ENCODE assay signal across 14 cellular contexts in genomic region chr20:43653966-43654365, GRCh38.
"Had no signal": no experiment of that assay in that cellular context is flagged by ENCODE, and none has a peak within 500 bp of the region (broad histone marks: within the 10 kb centered on the region; RNA-seq: fewer than 3 reads in every experiment).

No MANE protein-coding gene starts in this region.

- ATAC-seq: activated CD8-positive, alpha-beta T cell treated with anti-CD3 and anti-CD28 coated beads, Interleukin-2, amount 10 ng/mL, durations not matched to agents 7 days and 5 days; activated T-cell treated with anti-CD3 and anti-CD28 coated beads, Interleukin-2, amount 50 U/mL, for 4 hours; stimulated activated naive CD8-positive, alpha-beta T cell treated with anti-CD3 and anti-CD28 coated beads, Interleukin-15, amount 100 ng/mL, for 72 hours had no signal

- H3K27me3 ChIP-seq: upper lobe of left lung had no signal

- H3K9me3 ChIP-seq: upper lobe of left lung had no signal

- H3K36me3 ChIP-seq: upper lobe of left lung had no signal

- H3K27ac ChIP-seq: coronary artery, upper lobe of left lung had no signal

- H3K4me3 ChIP-seq: coronary artery, upper lobe of left lung had no signal

- DNase-seq: activated CD4-positive, alpha-beta T cell treated with anti-CD3 and anti-CD28 coated beads, Interleukin-2, amount 10 ng/mL, durations not matched to agents 7 days and 5 days; activated CD8-positive, alpha-beta T cell treated with anti-CD3 and anti-CD28 coated beads, Interleukin-2, amount 10 ng/mL, durations not matched to agents 7 days and 5 days; activated gamma-delta T cell; activated naive CD8-positive, alpha-beta T cell treated with anti-CD3 and anti-CD28 coated beads, Interleukin-2, amount 10 ng/mL, durations not matched to agents 7 days and 5 days; activated T-cell treated with anti-CD3 and anti-CD28 coated beads, Interleukin-2, amount 50 U/mL, for 4 hours; caudate nucleus; mesendoderm; nucleus accumbens; posterior cingulate gyrus; retina; stimulated activated naive CD8-positive, alpha-beta T cell treated with anti-CD3 and anti-CD28 coated beads, Interleukin-15, amount 100 ng/mL, for 72 hours; T1000; upper lobe of left lung had no signal
